12 cellular contexts compared by ENCODE assay signal in the genomic region with DNA sequence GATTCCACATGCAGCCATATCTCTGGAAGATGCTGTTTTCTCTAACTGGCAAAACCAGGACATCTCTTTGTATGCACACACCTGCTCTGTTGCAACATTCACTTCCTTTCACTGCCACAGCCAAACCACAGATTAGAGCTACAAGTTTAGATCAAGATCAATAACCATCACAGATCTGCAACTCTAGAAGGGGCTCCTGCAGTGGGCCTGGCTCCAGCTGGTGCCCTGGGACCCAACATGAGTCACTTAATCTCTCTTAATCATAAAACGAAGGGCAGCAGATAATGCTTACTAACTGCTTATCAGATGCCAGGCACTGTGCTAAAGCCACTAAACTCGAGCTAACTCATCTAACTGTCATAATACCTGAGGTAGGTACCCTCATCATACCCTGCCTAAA. TPM values are rescaled to one million over a fixed set of nuclear protein-coding genes. Genes with fewer than 3 reads are reported as not detected.
DNase-seq lines count a peak whose midpoint lies in the region; ATAC-seq, FAIRE-seq and TF ChIP-seq lines count a peak whose summit lies in the region.
"Had no signal": no experiment of that assay in that cellular context is flagged by ENCODE, and none has a peak within 500 bp of the region (broad histone marks: within the 10 kb centered on the region; RNA-seq: fewer than 3 reads in every experiment).

No MANE protein-coding gene starts in this region.

- H3K36me3 ChIP-seq in PC-3 (ENCODE audit: low read depth, low read length) (no peaks in the 10 kb centered on the region), iPS-15b (ENCODE audit: control insufficient read depth, insufficient read depth, low read length) (no peaks in the 10 kb centered on the region), Karpas-422 (ENCODE audit: insufficient read depth, low read length) (no peaks in the 10 kb centered on the region)

- H3K9ac ChIP-seq in PC-3 (ENCODE audit: low read length) (no peak overlapping the region), iPS-15b (ENCODE audit: low read depth, low read length) (peak overlapping the region; percentile 16), Karpas-422 (ENCODE audit: low read length) (no peak overlapping the region)

- H3K4me1 Mint-ChIP-seq in Calu3 (ENCODE audit: low read depth, unreplicated experiment) = peaks cover 22% of the 10 kb centered on the region

- ATAC-seq in GM18511 (IDR thresholded peaks at IDR 0.05; ENCODE audit: unreplicated experiment) (peak; percentile 28), PC-3 (no peak)

- H3K27ac ChIP-seq in PC-3 (ENCODE audit: low read length) (no peak overlapping the region), Karpas-422 (ENCODE audit: low read length) (no peak overlapping the region)

- H3K4me2 ChIP-seq in PC-3 (ENCODE audit: low read length) = no peak overlapping the region
- H3K4me2 ChIP-seq in Karpas-422 (ENCODE audit: low read depth, low read length, poor library complexity, severe bottlenecking) = no peak overlapping the region

- no peaks in the 10 kb centered on the region for H3K36me3 Mint-ChIP-seq in Calu3 (ENCODE audit: insufficient read depth, unreplicated experiment)

- H3K4me1 ChIP-seq in PC-3 (ENCODE audit: insufficient read depth, low read length) = peaks cover 8% of the 10 kb centered on the region
- H3K4me1 ChIP-seq in iPS-15b (ENCODE audit: control insufficient read depth, insufficient read depth, low read length) = no peaks in the 10 kb centered on the region
- H3K4me1 ChIP-seq in Karpas-422 (ENCODE audit: low read length) = peaks cover 12% of the 10 kb centered on the region

- H3K9me2 ChIP-seq in PC-3 (replicated peaks; ENCODE audit: low read length) = no peaks in the 10 kb centered on the region
- no peaks in the 10 kb centered on the region for H3K9me2 ChIP-seq in Karpas-422 (replicated peaks; ENCODE audit: insufficient read depth, low read length)

- CTCF ChIA-PET in Calu3 (lab: Charles Lee) (no interaction called here), PC-3 (lab: Charles Lee) (no interaction called here)

- peak; percentile 6 for DNase-seq in Calu3
- peak; percentile 29 for DNase-seq in PC-3
- no peak for DNase-seq in H54 (ENCODE audit: insufficient read length, low spot score)
- DNase-seq in cerebellar cortex (ENCODE audit: low spot score) = no peak
- DNase-seq in DMS153 (lab: John Stamatoyannopoulos, UW) = no peak
- no peak for DNase-seq in Karpas-422
- DNase-seq: activated effector memory CD4-positive, alpha-beta T cell treated with Interleukin-2 at 50 U/mL for 16 hours; COR-L47; mesenchymal stem cell; NCI-H187 treated with DMSO at 0.1 percent for 48 hours had no signal

- H3K27ac Mint-ChIP-seq in Calu3 (ENCODE audit: unreplicated experiment) = no peak overlapping the region

- BruUV-seq in Calu3 (replicated peaks; lab: Mats Ljungman, UMichigan) = no TSS peak
- no TSS peak for BruUV-seq in PC-3 (replicated peaks; lab: Mats Ljungman, UMichigan)

- H3K27me3 ChIP-seq in PC-3 (ENCODE audit: low read length) (no peaks in the 10 kb centered on the region), iPS-15b (ENCODE audit: control insufficient read depth, insufficient read depth, low read length) (no peaks in the 10 kb centered on the region), Karpas-422 (ENCODE audit: low read length) (no peaks in the 10 kb centered on the region)

- no peaks in the 10 kb centered on the region for H3F3A ChIP-seq in PC-3 (ENCODE audit: low read length, unreplicated experiment)

- TF ChIP-seq CTCF in Calu3 (IDR thresholded peaks at IDR 0.05; ENCODE audit: unreplicated experiment) = no peak
- no peak for TF ChIP-seq CTCF in PC-3 (conservative IDR thresholded peaks at IDR 0.05; ENCODE audit: low read depth, low read length)

- H3K9me3 Mint-ChIP-seq in Calu3 (ENCODE audit: low read depth, unreplicated experiment) = no peaks in the 10 kb centered on the region

- no peak for TF ChIP-seq POLR2A in H54 (IDR thresholded peaks at IDR 0.05; ENCODE audit: low read depth, low read length)

- no peaks in the 10 kb centered on the region for H4K20me1 ChIP-seq in PC-3 (ENCODE audit: low read length)
- H4K20me1 ChIP-seq in Karpas-422 (ENCODE audit: insufficient read depth, low read depth, low read length) = no peaks in the 10 kb centered on the region

- POLR2A ChIA-PET in PC-3 (lab: Charles Lee; ENCODE audit: unreplicated experiment) = interaction anchor here (0.6 kb wide), 1 partner anchor 127 kb away, joined by 6 read pairs; no protein-coding TSS in a partner anchor

- no peak overlapping the region for H3K4me3 Mint-ChIP-seq in Calu3 (ENCODE audit: low read depth, unreplicated experiment)

- FAIRE-seq in H54 (lab: Jason Lieb, UNC) = no peak

- H3K9me3 ChIP-seq in PC-3 (ENCODE audit: low read length) = no peaks in the 10 kb centered on the region
- H3K9me3 ChIP-seq in iPS-15b (ENCODE audit: control insufficient read depth, insufficient read depth, low read length) = no peaks in the 10 kb centered on the region
- no peaks in the 10 kb centered on the region for H3K9me3 ChIP-seq in Karpas-422 (ENCODE audit: low read length)

- H3K4me3 ChIP-seq in PC-3 (ENCODE audit: low read length) = no peak overlapping the region
- no peak overlapping the region for H3K4me3 ChIP-seq in iPS-15b (ENCODE audit: low read depth, low read length)
- H3K4me3 ChIP-seq in Karpas-422 (ENCODE audit: low read length) = no peak overlapping the region

- H3K79me2 ChIP-seq in PC-3 (ENCODE audit: low read length) (no peaks in the 10 kb centered on the region), Karpas-422 (ENCODE audit: low read length) (no peaks in the 10 kb centered on the region)

- no peak overlapping the region for H2AFZ ChIP-seq in PC-3 (ENCODE audit: low read length)
- H2AFZ ChIP-seq in Karpas-422 (ENCODE audit: low read length) = no peak overlapping the region

- intact Hi-C loops in Calu3 (cut with micrococcal nuclease; ENCODE audit: unreplicated experiment) = no loop called here
- intact Hi-C loops in PC-3 (cut with micrococcal nuclease) = no loop called here

- H3K27me3 Mint-ChIP-seq in Calu3 (ENCODE audit: unreplicated experiment) = no peaks in the 10 kb centered on the region

RNA-seq across cellular contexts. Expression of a gene that starts 22.1 kb away (rescaled TPM):
- total RNA-seq in Calu3 (2022) = 16.4 and 22.9 TPM in 2 replicates
- 23.0 and 34.2 TPM in 2 replicates for total RNA-seq in PC-3 (2014; rRNA removed)
- not detected in 2 replicates for total RNA-seq in Karpas-422 (2014; rRNA removed; shearing (Covaris generic); ENCODE audit: low replicate concordance)

Comparison
In these comparisons a context has a peak if more than half of its experiments do, and no peak if none do; other contexts are left out.
1. DNase-seq: peak in Calu3 (single experiment) and PC-3 (single experiment); none in H54 (single experiment), cerebellar cortex (single experiment), DMS153 (single experiment) and Karpas-422 (single experiment).
2. RNA of a gene that starts 22.1 kb away (total RNA-seq): 23.0 to 34.2 TPM in PC-3 and 16.4 to 22.9 TPM in Calu3; not detected in Karpas-422; every median in the first group is over 10 times any median in the second.